In genomic region chr4:21134994-21135393, GRCh38 we compare ENCODE assay signal across 10 cellular contexts.
DNase-seq lines count a peak whose midpoint lies in the region; ATAC-seq and TF ChIP-seq lines count a peak whose summit lies in the region.
"Had no signal": no experiment of that assay in that cellular context is flagged by ENCODE, and none has a peak within 500 bp of the region (broad histone marks: within the 10 kb centered on the region; RNA-seq: fewer than 3 reads in every experiment).

No MANE protein-coding gene starts in this region.

- H4K20me1 ChIP-seq in DOHH2 (ENCODE audit: control insufficient read depth, insufficient read depth, low read depth, low read length), result no peaks in the 10 kb centered on the region

- H3K27me3 ChIP-seq in DOHH2 (ENCODE audit: control insufficient read depth, low read length) (no peaks in the 10 kb centered on the region), lower lobe of right lung (ENCODE audit: low read depth) (no peaks in the 10 kb centered on the region)
- H3K27me3 ChIP-seq: heart left ventricle had no signal

- no peak overlapping the region for H3K4me3 Mint-ChIP-seq in brain

- H3K4me1 ChIP-seq in DOHH2 (ENCODE audit: control insufficient read depth, low read length) (no peaks in the 10 kb centered on the region), lower lobe of right lung (no peaks in the 10 kb centered on the region)
- H3K4me1 ChIP-seq: heart left ventricle had no signal

- no peaks in the 10 kb centered on the region for H3K36me3 ChIP-seq in DOHH2 (ENCODE audit: control insufficient read depth, low read length)
- H3K36me3 ChIP-seq in lower lobe of right lung, result no peaks in the 10 kb centered on the region
- H3K36me3 ChIP-seq: heart left ventricle had no signal

- H3K4me3 ChIP-seq in DOHH2 (ENCODE audit: low read length) (no peak overlapping the region), lower lobe of right lung (no peak overlapping the region)
- H3K4me3 ChIP-seq: heart left ventricle had no signal

- no peaks in the 10 kb centered on the region for H3K9me2 ChIP-seq in DOHH2 (replicated peaks; ENCODE audit: control insufficient read depth, low read length)

- no peaks in the 10 kb centered on the region for H3F3A ChIP-seq in DOHH2 (ENCODE audit: control insufficient read depth, insufficient read depth)

- ATAC-seq in lower lobe of right lung (peak in 1 of 2 donors; percentile 38), HG02870 (IDR thresholded peaks at IDR 0.05; ENCODE audit: unreplicated experiment) (no peak), HG02798 (IDR thresholded peaks at IDR 0.05; ENCODE audit: poor library complexity, unreplicated experiment) (no peak)

- H3K4me2 ChIP-seq in DOHH2 (ENCODE audit: low read length), result no peak overlapping the region

- H3K79me2 ChIP-seq in DOHH2 (ENCODE audit: control insufficient read depth, low read length), result no peaks in the 10 kb centered on the region

- no peaks in the 10 kb centered on the region for H3K9me3 Mint-ChIP-seq in brain

- H3K9me3 ChIP-seq in DOHH2 (ENCODE audit: control insufficient read depth, insufficient read depth, low read length), result no peaks in the 10 kb centered on the region
- no peaks in the 10 kb centered on the region for H3K9me3 ChIP-seq in lower lobe of right lung
- H3K9me3 ChIP-seq: heart left ventricle had no signal

- peak; percentile 17 for DNase-seq in NCI-H1694 treated with DMSO at 0.1 percent for 48 hours (lab: John Stamatoyannopoulos, UW)
- no peak for DNase-seq in lower lobe of right lung
- DNase-seq in activated T-cell treated with anti-CD3 and anti-CD28 coated beads, Interleukin-2, amount 50 U/mL, for 48 hours, result no peak
- DNase-seq in occipital lobe (lab: John Stamatoyannopoulos, UW), result no peak
- DNase-seq: heart left ventricle, NCI-H446 treated with DMSO at 0.1 percent for 48 hours had no signal

- H3K27me3 Mint-ChIP-seq in brain, result no peaks in the 10 kb centered on the region

- H3K27ac ChIP-seq in DOHH2 (ENCODE audit: low read depth, low read length) (no peak overlapping the region), lower lobe of right lung (no peak overlapping the region)
- H3K27ac ChIP-seq: heart left ventricle had no signal

- TF ChIP-seq CTCF in DOHH2 (IDR thresholded peaks at IDR 0.05; ENCODE audit: low read depth, low read length, poor library complexity, severe bottlenecking), result peak; percentile 27
- peak; percentile 52 to 62 for TF ChIP-seq CTCF in brain (conservative IDR thresholded peaks at IDR 0.05)
- TF ChIP-seq CTCF in lower lobe of right lung (IDR thresholded peaks at IDR 0.05), result peak; percentile 18

- H3K4me1 Mint-ChIP-seq in brain, result no peaks in the 10 kb centered on the region

- H3K27ac Mint-ChIP-seq in brain, result no peak overlapping the region

- H3K36me3 Mint-ChIP-seq in brain, result no peaks in the 10 kb centered on the region

- intact Hi-C loops in lower lobe of right lung (cut with DNase I), result no loop called here
